Comparison of ENCODE assay signal across 8 cellular contexts in the genomic region with DNA sequence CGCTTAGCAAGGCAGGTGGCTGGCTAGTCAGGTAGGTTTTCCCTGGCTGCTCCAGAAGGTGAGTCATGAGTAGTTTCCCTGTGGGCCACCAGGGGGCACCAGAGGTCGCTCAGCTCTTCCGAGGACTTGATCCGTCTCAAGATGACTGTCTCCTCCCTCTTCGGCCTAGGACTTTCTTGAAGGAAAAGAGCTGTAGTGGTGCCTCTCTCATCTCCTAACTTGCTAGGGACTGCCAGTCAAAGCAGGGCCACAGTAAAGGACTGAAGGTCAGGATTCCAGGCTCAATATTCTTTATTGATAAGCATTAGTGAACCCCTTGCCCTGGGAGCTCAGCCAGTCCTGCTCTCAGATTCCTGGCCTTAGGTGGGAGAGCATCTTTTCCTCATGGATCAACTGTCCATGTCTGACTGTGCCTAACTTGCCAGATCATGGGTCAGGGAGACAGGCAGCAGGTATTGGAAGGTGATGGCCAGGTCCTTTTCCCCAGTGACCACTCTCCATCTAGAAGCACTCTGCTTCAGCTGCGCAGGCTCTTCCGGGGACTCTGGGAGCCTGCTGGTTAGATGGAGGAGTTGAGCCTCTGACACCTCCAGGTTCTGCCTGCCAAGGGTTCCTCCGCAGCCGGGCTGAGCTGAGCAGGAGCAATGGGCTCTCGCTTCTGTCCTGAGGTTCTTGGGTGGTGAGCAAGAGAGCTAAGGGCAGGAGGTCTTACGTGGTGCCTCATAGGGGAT. TPM values are rescaled to one million over a fixed set of nuclear protein-coding genes. Genes with fewer than 3 reads are reported as not detected.
A peak's percentile ranks its signal among the peaks of the same experiment; 100 is the strongest.
DNase-seq lines count a peak whose midpoint lies in the region; ATAC-seq and TF ChIP-seq lines count a peak whose summit lies in the region.

No MANE protein-coding gene starts in this region.

- no peaks in the 10 kb centered on the region for H4K20me1 ChIP-seq in Loucy (ENCODE audit: insufficient read depth, low read length, poor library complexity, severe bottlenecking)

- H2AFZ ChIP-seq in Loucy (ENCODE audit: low read length) = no peak overlapping the region

- 49 to 54% (median 50%) methylated on average over 11 of the region's 11 CpGs for WGBS in psoas muscle, 3 donors

- H3K9me3 ChIP-seq in Loucy (ENCODE audit: insufficient read depth, low read depth, low read length) = no peaks in the 10 kb centered on the region
- H3K9me3 ChIP-seq in psoas muscle = no peaks in the 10 kb centered on the region

- H3K4me1 ChIP-seq in Loucy (ENCODE audit: insufficient read depth, low read length, poor library complexity, severe bottlenecking) (peaks cover 26% of the 10 kb centered on the region), psoas muscle (peaks cover 47% of the 10 kb centered on the region)

- H3K36me3 ChIP-seq in Loucy (ENCODE audit: insufficient read depth, low read length) (no peaks in the 10 kb centered on the region), psoas muscle (ENCODE audit: insufficient read depth in 1 of 2, low read depth in 1 of 2) (no peaks in the 10 kb centered on the region)

- intact Hi-C loops in cardiac septum (cut with DNase I) = no loop called here
- intact Hi-C loops in psoas muscle (cut with DNase I) = no loop called here

- H3F3A ChIP-seq in Loucy (ENCODE audit: low read depth) = no peaks in the 10 kb centered on the region

- no peak overlapping the region for H3K4me3 ChIP-seq in Loucy (ENCODE audit: low read length, poor library complexity, severe bottlenecking)
- peak overlapping the region; percentile 81 for H3K4me3 ChIP-seq in psoas muscle

- TF ChIP-seq CTCF in Loucy (conservative IDR thresholded peaks at IDR 0.05; ENCODE audit: low read length) = peak; percentile 85
- peak; percentile 94 for TF ChIP-seq CTCF in psoas muscle (IDR thresholded peaks at IDR 0.05)

- H3K27me3 ChIP-seq in Loucy (ENCODE audit: insufficient read depth, low read length, poor library complexity, severe bottlenecking) (no peaks in the 10 kb centered on the region), psoas muscle (ENCODE audit: insufficient read depth in 3 of 3, low read length in 2 of 3) (no peaks in the 10 kb centered on the region)

- no peaks in the 10 kb centered on the region for H3K9me2 ChIP-seq in Loucy (replicated peaks; ENCODE audit: low read depth, low read length)

- H3K4me2 ChIP-seq in Loucy (ENCODE audit: low read depth, low read length, poor library complexity, severe bottlenecking) = peak overlapping the region; percentile 33

- peak overlapping the region; percentile 7 for H3K9ac ChIP-seq in Loucy (ENCODE audit: low read depth, low read length, poor library complexity, severe bottlenecking)

- DNase-seq in Daoy (ENCODE audit: low read depth) (peak; percentile 80), SKM-1 (lab: John Stamatoyannopoulos, UW; ENCODE audit: unreplicated experiment) (peak; percentile 56), cardiac septum (ENCODE audit: low spot score) (peak; percentile 82), psoas muscle (peak; percentile 62 to 80)
- DNase-seq in activated naive CD8-positive, alpha-beta T cell treated with anti-CD3 and anti-CD28 coated beads, Interleukin-2, amount 50 U/mL, for 16 hours (ENCODE audit: low read depth, low spot score) = peak; percentile 34

- H3K27ac ChIP-seq in psoas muscle = peak overlapping the region; percentile 99

- H3K79me2 ChIP-seq in Loucy (ENCODE audit: insufficient read depth, low read length) = peaks cover 9% of the 10 kb centered on the region; the same call in 1 of the 2 replicates

- peak in 3 of 4 donors; percentile 44 to 49 (median 49) for ATAC-seq in psoas muscle
- no peak for ATAC-seq in HG02571 (IDR thresholded peaks at IDR 0.05; ENCODE audit: unreplicated experiment)
- no peak for ATAC-seq in HG03439 (IDR thresholded peaks at IDR 0.05; ENCODE audit: unreplicated experiment)

RNA-seq across cellular contexts. Expression of gene POLD4, which starts 1.9 kb away (rescaled TPM):
- 54.2 and 56.2 TPM in 2 replicates for total RNA-seq in Daoy (2014; rRNA removed; shearing (Covaris generic))
- total RNA-seq in cardiac septum = 61.6 TPM
- total RNA-seq in psoas muscle = 10 to 100 TPM; 31.8 to 89.8 (median 56.1) TPM
- polyA plus RNA-seq in psoas muscle = 10 to 100 TPM; 72.6 to 74.9 (median 73.3) TPM

RNA-seq across cellular contexts. Expression of gene CLCF1, which starts 22.0 kb away (rescaled TPM):
- total RNA-seq in Daoy (2014; rRNA removed; shearing (Covaris generic)) = 7.1 TPM in 2 replicates
- total RNA-seq in cardiac septum (4.0 TPM), psoas muscle (1 to 10 TPM in 1 of 4 donors, under 1 TPM in 3; 0.44 to 1.5 (median 0.82) TPM)
- polyA plus RNA-seq in psoas muscle = 1 to 10 TPM in 1 of 3 donors, under 1 TPM in 2; 0.47 to 6.5 (median 0.62) TPM

RNA-seq across cellular contexts. Expression of gene RAD9A, which starts 40.3 kb away (rescaled TPM):
- 9.0 and 11.3 TPM in 2 replicates for total RNA-seq in Daoy (2014; rRNA removed; shearing (Covaris generic))
- total RNA-seq in cardiac septum (4.8 TPM), psoas muscle (1 to 10 TPM; 1.8 to 6.7 (median 5.8) TPM)
- polyA plus RNA-seq in psoas muscle = 10 to 100 TPM in 2 of 3 donors, 1 to 10 TPM in 1; 7.1 to 12.3 (median 10.1) TPM

RNA-seq across cellular contexts. Expression of gene SSH3, which starts 48.1 kb away (rescaled TPM):
- total RNA-seq in Daoy (2014; rRNA removed; shearing (Covaris generic)) = 2.9 and 6.9 TPM in 2 replicates
- total RNA-seq in cardiac septum = 22.3 TPM
- 10 to 100 TPM in 1 of 4 donors, 1 to 10 TPM in 3; 3.7 to 10.1 (median 6.9) TPM for total RNA-seq in psoas muscle
- 1 to 10 TPM; 3.0 to 5.0 (median 4.2) TPM for polyA plus RNA-seq in psoas muscle

RNA-seq across cellular contexts. Expression of gene PPP1CA, which starts 50.2 kb away (rescaled TPM):
- 220 and 273 TPM in 2 replicates for total RNA-seq in Daoy (2014; rRNA removed; shearing (Covaris generic))
- total RNA-seq in cardiac septum (95.1 TPM), psoas muscle (100 to 1,000 TPM in 1 of 4 donors, 10 to 100 TPM in 3; 72.6 to 113 (median 86.6) TPM)
- polyA plus RNA-seq in psoas muscle = 100 to 1,000 TPM; 108 to 191 (median 147) TPM

Comparison
In these comparisons a context has a peak if more than half of its experiments do, and no peak if none do; other contexts are left out.
1. ATAC-seq: peak in psoas muscle (3 of 4); none in HG02571 (single experiment) and HG03439 (single experiment).
2. Peak in every context shown above with its lines, with median percentiles within 50 percentile points of each other: DNase-seq.